In genomic region chr1:207054476-207054875, GRCh38 we compare ENCODE assay signal across 12 cellular contexts. TPM values are rescaled to one million over a fixed set of nuclear protein-coding genes. Genes with fewer than 3 reads are reported as not detected.
DNase-seq lines count a peak whose midpoint lies in the region; ATAC-seq, FAIRE-seq and TF ChIP-seq lines count a peak whose summit lies in the region.
"Had no signal": no experiment of that assay in that cellular context is flagged by ENCODE, and none has a peak within 500 bp of the region (broad histone marks: within the 10 kb centered on the region; RNA-seq: fewer than 3 reads in every experiment).

No MANE protein-coding gene starts in this region.

- H3K27me3 Mint-ChIP-seq in immature natural killer cell (ENCODE audit: low read depth in 3 of 3), result peaks cover 0 to 15% (median 9%) of the 10 kb centered on the region in 3 donors

- ATAC-seq in HG02642 (IDR thresholded peaks at IDR 0.05; ENCODE audit: poor library complexity, unreplicated experiment), result no peak

- H3K4me3 Mint-ChIP-seq in immature natural killer cell, result peak overlapping the region; percentile 48 to 100 (median 99)

- DNase-seq in HL-60 (ENCODE audit: low read depth in 1 of 2, low spot score in 1 of 2) (peak in 1 of 2 experiments; percentile 36), SKM-1 (lab: John Stamatoyannopoulos, UW; ENCODE audit: unreplicated experiment) (peak; percentile 40), immature natural killer cell (no peak), small intestine (no peak), HuH-7.5 (ENCODE audit: low spot score) (no peak), D341Med (ENCODE audit: low spot score) (no peak)
- no peak for DNase-seq in stimulated activated naive CD4-positive, alpha-beta T cell (lab: John Stamatoyannopoulos, UW)
- DNase-seq: activated CD4-positive, CD25-positive, alpha-beta regulatory T cell; activated gamma-delta T cell treated with Interleukin-2 at 50 U/mL for 16 hours; HCEC 1CT; NCI-H1436 had no signal

- H3K4me3 ChIP-seq in HL-60 (replicated peaks; ENCODE audit: insufficient read depth, low read length) (no peak overlapping the region), small intestine (ENCODE audit: low read depth in 1 of 2, low read length in 2 of 2) (peak overlapping the region in 1 of 2 donors; percentile 77)

- H3K27me3 ChIP-seq in HL-60 (ENCODE audit: insufficient read depth, poor library complexity, severe bottlenecking) (no peaks in the 10 kb centered on the region), small intestine (ENCODE audit: control insufficient read depth in 2 of 2, insufficient read depth in 2 of 2, low read length in 2 of 2) (no peaks in the 10 kb centered on the region)

- no peaks in the 10 kb centered on the region for H3K9me3 Mint-ChIP-seq in immature natural killer cell

- FAIRE-seq in small intestine (lab: Jason Lieb, UNC), result no peak

- H3K9me3 ChIP-seq in small intestine (ENCODE audit: control insufficient read depth, low read depth), result no peaks in the 10 kb centered on the region

- peak overlapping the region in 5 of 6 donors; percentile 34 to 70 (median 60) for H3K27ac Mint-ChIP-seq in immature natural killer cell

- H3K4me1 Mint-ChIP-seq in immature natural killer cell, result peaks cover 31 to 46% of the 10 kb centered on the region in 2 donors

- no peaks in the 10 kb centered on the region for H3K36me3 ChIP-seq in small intestine (ENCODE audit: control insufficient read depth in 2 of 2, insufficient read depth in 2 of 2, low read length in 2 of 2)

- peaks cover 0 to 4% (median 0%) of the 10 kb centered on the region in 3 donors for H3K36me3 Mint-ChIP-seq in immature natural killer cell

- H3K4me1 ChIP-seq in small intestine (ENCODE audit: control insufficient read depth in 2 of 2, insufficient read depth in 1 of 2, low read depth in 1 of 2, low read length in 1 of 2), result peaks cover 1 to 8% of the 10 kb centered on the region in 2 donors

- WGBS in small intestine, 3 donors, result 32 to 46% (median 40%) methylated on average over 3 of the region's 3 CpGs

- no peak for TF ChIP-seq CTCF in HL-60 (IDR thresholded peaks at IDR 0.05; ENCODE audit: insufficient read depth, low read length)

- H3K27ac ChIP-seq in HL-60 (replicated peaks) (peak overlapping the region; percentile 26), small intestine (ENCODE audit: low read depth in 1 of 2, low read length in 1 of 2) (peak overlapping the region; percentile 60 to 65)

RNA-seq across cellular contexts. Expression of gene PFKFB2, which starts 1.4 kb away (rescaled TPM):
- polyA plus RNA-seq in immature natural killer cell (1 to 10 TPM in 2 of 3 donors, under 1 TPM in 1; 0.94 to 1.8 (median 1.4) TPM), small intestine (10 to 100 TPM; 20.0 to 38.5 (median 23.4) TPM)

RNA-seq across cellular contexts. Expression of gene YOD1, which starts 3.5 kb away (rescaled TPM):
- 1 to 10 TPM in 1 of 3 donors, under 1 TPM in 1, not detected in 1; 0.49 to 1.5 TPM for polyA plus RNA-seq in immature natural killer cell
- polyA plus RNA-seq in small intestine, result 1 to 10 TPM; 1.9 to 2.7 (median 2.7) TPM

RNA-seq across cellular contexts. Expression of gene C1orf116, which starts 21.9 kb away (rescaled TPM):
- polyA plus RNA-seq in immature natural killer cell (under 1 TPM in 1 of 3 donors, not detected in 2; 0.31 TPM), small intestine (10 to 100 TPM in 2 of 3 donors, 1 to 10 TPM in 1; 9.8 to 29.7 (median 18.9) TPM)

RNA-seq across cellular contexts. Expression of gene C4BPB, which starts 34.2 kb away (rescaled TPM):
- polyA plus RNA-seq in immature natural killer cell (under 1 TPM in 1 of 3 donors, not detected in 2; 0.24 TPM), small intestine (10 to 100 TPM in 2 of 3 donors, 1 to 10 TPM in 1; 8.6 to 27.3 (median 17.2) TPM)

RNA-seq across cellular contexts. Expression of gene C4BPA, which starts 49.6 kb away (rescaled TPM):
- polyA plus RNA-seq in immature natural killer cell (not detected), small intestine (under 1 TPM in 2 of 3 donors, not detected in 1; 0.07 to 0.22 TPM)

Comparison
In these comparisons a context has a peak if more than half of its experiments do, and no peak if none do; other contexts are left out.
1. RNA of gene PFKFB2, which starts 1.4 kb away (polyA plus RNA-seq): 20.0 to 38.5 TPM in small intestine; 0.94 to 1.8 TPM in immature natural killer cell; every median in the first group is over 4 times any median in the second.
2. RNA of gene C1orf116, which starts 21.9 kb away (polyA plus RNA-seq): 9.8 to 29.7 TPM in small intestine; 0.31 TPM in immature natural killer cell; every median in the first group is over 4 times any median in the second.